14 cellular contexts compared by ENCODE assay signal in genomic region chr2:84980263-84980983, GRCh38. TPM values are rescaled to one million over a fixed set of nuclear protein-coding genes. Genes with fewer than 3 reads are reported as not detected.
DNase-seq lines count a peak whose midpoint lies in the region; ATAC-seq and TF ChIP-seq lines count a peak whose summit lies in the region.
"Had no signal": no experiment of that assay in that cellular context is flagged by ENCODE, and none has a peak within 500 bp of the region (broad histone marks: within the 10 kb centered on the region; RNA-seq: fewer than 3 reads in every experiment).

No MANE protein-coding gene starts in this region.

- H3K4me1 Mint-ChIP-seq in activated CD4-positive, alpha-beta memory T cell treated with anti-CD3 and anti-CD28 coated beads for 36 hours (ENCODE audit: low read depth), result peaks cover 53% of the 10 kb centered on the region
- peaks cover 43% of the 10 kb centered on the region for H3K4me1 Mint-ChIP-seq in activated CD4-positive, alpha-beta memory T cell treated with anti-CD3 and anti-CD28 coated beads, Interleukin-2, amount 10 ng/mL, durations not matched to agents 7 days and 5 days
- H3K4me1 Mint-ChIP-seq in HFFc6 (ENCODE audit: low read depth), result peaks cover 59% of the 10 kb centered on the region
- peaks cover 39% of the 10 kb centered on the region for H3K4me1 Mint-ChIP-seq in activated T-helper 2 cell treated with anti-CD3 and anti-CD28 coated beads, Interferon-gamma antibody, Interleukin-2, Interleukin-4, amounts not matched to agents 10 μg/mL and 5 μg/mL and 100 μg/mL, durations not matched to agents 14 hours and 24 hours and 36 hours (ENCODE audit: low read depth)

- peak overlapping the region; percentile 39 for H3K27ac ChIP-seq in neutrophil
- H3K27ac ChIP-seq: gastrocnemius medialis, SJCRH30, VCaP had no signal

- CTCF ChIA-PET in activated CD4-positive, alpha-beta memory T cell treated with anti-CD3 and anti-CD28 coated beads for 36 hours (lab: Charles Lee), result interaction anchor here (0.6 kb wide), 1 partner anchor 36 kb away, joined by 4 read pairs; no protein-coding TSS in a partner anchor
- CTCF ChIA-PET in activated CD4-positive, alpha-beta memory T cell treated with anti-CD3 and anti-CD28 coated beads, Interleukin-2, amount 10 ng/mL, durations not matched to agents 7 days and 5 days (lab: Charles Lee), result interaction anchor here (0.6 to 2.0 kb wide), 2 partner anchors 11 to 55 kb away, joined by 3 to 4 read pairs; no protein-coding TSS in a partner anchor

- H3K36me3 ChIP-seq in neutrophil, result no peaks in the 10 kb centered on the region
- H3K36me3 ChIP-seq: gastrocnemius medialis had no signal

- intact Hi-C loops in activated CD4-positive, alpha-beta memory T cell treated with anti-CD3 and anti-CD28 coated beads for 36 hours (cut with micrococcal nuclease), result no loop called here
- intact Hi-C loops in activated T-helper 2 cell treated with anti-CD3 and anti-CD28 coated beads, Interferon-gamma antibody, Interleukin-2, Interleukin-4, amounts not matched to agents 10 μg/mL and 5 μg/mL and 100 μg/mL, durations not matched to agents 14 hours and 24 hours and 36 hours (cut with micrococcal nuclease), result no loop called here

- H3K27ac Mint-ChIP-seq in activated CD4-positive, alpha-beta memory T cell treated with anti-CD3 and anti-CD28 coated beads for 36 hours, result peak overlapping the region; percentile 10
- H3K27ac Mint-ChIP-seq in activated CD4-positive, alpha-beta memory T cell treated with anti-CD3 and anti-CD28 coated beads, Interleukin-2, amount 10 ng/mL, durations not matched to agents 7 days and 5 days, result no peak overlapping the region
- peak overlapping the region; percentile 74 for H3K27ac Mint-ChIP-seq in HFFc6
- H3K27ac Mint-ChIP-seq in activated T-helper 2 cell treated with anti-CD3 and anti-CD28 coated beads, Interferon-gamma antibody, Interleukin-2, Interleukin-4, amounts not matched to agents 10 μg/mL and 5 μg/mL and 100 μg/mL, durations not matched to agents 14 hours and 24 hours and 36 hours, result peak overlapping the region; percentile 1

- H3K4me3 ChIP-seq in neutrophil (ENCODE audit: low read depth in 1 of 2, low read length in 1 of 2), result no peak overlapping the region
- H3K4me3 ChIP-seq: gastrocnemius medialis, SJCRH30 had no signal

- no peak for DNase-seq in activated CD4-positive, alpha-beta memory T cell treated with anti-CD3 and anti-CD28 coated beads for 36 hours
- no peak for DNase-seq in activated CD4-positive, alpha-beta memory T cell treated with anti-CD3 and anti-CD28 coated beads, Interleukin-2, amount 10 ng/mL, durations not matched to agents 7 days and 5 days
- no peak for DNase-seq in HFFc6
- no peak for DNase-seq in activated T-helper 2 cell treated with anti-CD3 and anti-CD28 coated beads, Interferon-gamma antibody, Interleukin-2, Interleukin-4, amounts not matched to agents 10 μg/mL and 5 μg/mL and 100 μg/mL, durations not matched to agents 14 hours and 24 hours and 36 hours (ENCODE audit: low spot score)
- DNase-seq: gastrocnemius medialis; islet precursor cell; NCI-H2081 treated with DMSO at 0.1 percent for 48 hours; SJCRH30; stimulated activated CD4-positive, alpha-beta T cell treated with anti-CD3 and anti-CD28 coated beads, Interleukin-2, amount 100 ng/mL, for 48 hours had no signal

- TF ChIP-seq CTCF in HFFc6 (IDR thresholded peaks at IDR 0.05) (no peak), neutrophil (IDR thresholded peaks at IDR 0.05) (no peak)

- ATAC-seq in HG02973 (IDR thresholded peaks at IDR 0.05; ENCODE audit: unreplicated experiment) (no peak), HG03280 (IDR thresholded peaks at IDR 0.05; ENCODE audit: unreplicated experiment) (no peak), HG02610 (IDR thresholded peaks at IDR 0.05; ENCODE audit: unreplicated experiment) (no peak)
- ATAC-seq: gastrocnemius medialis had no signal

- H3K9me3 ChIP-seq in neutrophil, result no peaks in the 10 kb centered on the region
- H3K9me3 ChIP-seq: gastrocnemius medialis, SJCRH30 had no signal

- no peaks in the 10 kb centered on the region for H3K27me3 ChIP-seq in neutrophil
- H3K27me3 ChIP-seq: gastrocnemius medialis, SJCRH30 had no signal

- H3K27me3 Mint-ChIP-seq in activated CD4-positive, alpha-beta memory T cell treated with anti-CD3 and anti-CD28 coated beads for 36 hours, result no peaks in the 10 kb centered on the region
- no peaks in the 10 kb centered on the region for H3K27me3 Mint-ChIP-seq in activated CD4-positive, alpha-beta memory T cell treated with anti-CD3 and anti-CD28 coated beads, Interleukin-2, amount 10 ng/mL, durations not matched to agents 7 days and 5 days
- no peaks in the 10 kb centered on the region for H3K27me3 Mint-ChIP-seq in HFFc6 (ENCODE audit: insufficient read depth)
- no peaks in the 10 kb centered on the region for H3K27me3 Mint-ChIP-seq in activated T-helper 2 cell treated with anti-CD3 and anti-CD28 coated beads, Interferon-gamma antibody, Interleukin-2, Interleukin-4, amounts not matched to agents 10 μg/mL and 5 μg/mL and 100 μg/mL, durations not matched to agents 14 hours and 24 hours and 36 hours (ENCODE audit: low read depth)

- no peak overlapping the region for H3K4me3 Mint-ChIP-seq in activated CD4-positive, alpha-beta memory T cell treated with anti-CD3 and anti-CD28 coated beads for 36 hours
- H3K4me3 Mint-ChIP-seq in activated CD4-positive, alpha-beta memory T cell treated with anti-CD3 and anti-CD28 coated beads, Interleukin-2, amount 10 ng/mL, durations not matched to agents 7 days and 5 days, result no peak overlapping the region
- H3K4me3 Mint-ChIP-seq in HFFc6, result no peak overlapping the region
- no peak overlapping the region for H3K4me3 Mint-ChIP-seq in activated T-helper 2 cell treated with anti-CD3 and anti-CD28 coated beads, Interferon-gamma antibody, Interleukin-2, Interleukin-4, amounts not matched to agents 10 μg/mL and 5 μg/mL and 100 μg/mL, durations not matched to agents 14 hours and 24 hours and 36 hours (ENCODE audit: low read depth)

- no peaks in the 10 kb centered on the region for H3K9me3 Mint-ChIP-seq in activated CD4-positive, alpha-beta memory T cell treated with anti-CD3 and anti-CD28 coated beads for 36 hours
- H3K9me3 Mint-ChIP-seq in activated CD4-positive, alpha-beta memory T cell treated with anti-CD3 and anti-CD28 coated beads, Interleukin-2, amount 10 ng/mL, durations not matched to agents 7 days and 5 days, result no peaks in the 10 kb centered on the region
- H3K9me3 Mint-ChIP-seq in HFFc6, result no peaks in the 10 kb centered on the region
- H3K9me3 Mint-ChIP-seq in activated T-helper 2 cell treated with anti-CD3 and anti-CD28 coated beads, Interferon-gamma antibody, Interleukin-2, Interleukin-4, amounts not matched to agents 10 μg/mL and 5 μg/mL and 100 μg/mL, durations not matched to agents 14 hours and 24 hours and 36 hours, result no peaks in the 10 kb centered on the region

- peaks cover 13% of the 10 kb centered on the region for H3K36me3 Mint-ChIP-seq in activated CD4-positive, alpha-beta memory T cell treated with anti-CD3 and anti-CD28 coated beads for 36 hours
- peaks cover 42% of the 10 kb centered on the region for H3K36me3 Mint-ChIP-seq in activated CD4-positive, alpha-beta memory T cell treated with anti-CD3 and anti-CD28 coated beads, Interleukin-2, amount 10 ng/mL, durations not matched to agents 7 days and 5 days (ENCODE audit: low read depth)
- peaks cover 23% of the 10 kb centered on the region for H3K36me3 Mint-ChIP-seq in HFFc6 (ENCODE audit: low read depth)
- peaks cover 31% of the 10 kb centered on the region for H3K36me3 Mint-ChIP-seq in activated T-helper 2 cell treated with anti-CD3 and anti-CD28 coated beads, Interferon-gamma antibody, Interleukin-2, Interleukin-4, amounts not matched to agents 10 μg/mL and 5 μg/mL and 100 μg/mL, durations not matched to agents 14 hours and 24 hours and 36 hours (ENCODE audit: low read depth)

- POLR2A ChIA-PET in activated CD4-positive, alpha-beta memory T cell treated with anti-CD3 and anti-CD28 coated beads for 36 hours (lab: Charles Lee), result interaction anchor here (0.8 to 0.9 kb wide), 2 partner anchors 9 to 38 kb away, joined by 3 read pairs; no protein-coding TSS in a partner anchor
- POLR2A ChIA-PET in activated CD4-positive, alpha-beta memory T cell treated with anti-CD3 and anti-CD28 coated beads, Interleukin-2, amount 10 ng/mL, durations not matched to agents 7 days and 5 days (lab: Charles Lee), result interaction anchor here (1.0 to 3.1 kb wide), 2 partner anchors 11 to 20 kb away, joined by 3 to 13 read pairs; no protein-coding TSS in a partner anchor

- peaks cover 0 to 3% of the 10 kb centered on the region in 2 experiments for H3K4me1 ChIP-seq in neutrophil (ENCODE audit: control insufficient read depth in 1 of 2, insufficient read depth in 1 of 2, low read depth in 1 of 2, low read length in 1 of 2)
- H3K4me1 ChIP-seq: SJCRH30 had no signal

RNA-seq across cellular contexts. Expression of gene KCMF1, which starts 9.5 kb away (rescaled TPM):
- total RNA-seq in activated CD4-positive, alpha-beta memory T cell treated with anti-CD3 and anti-CD28 coated beads for 36 hours, result 10 to 100 TPM; 90.5 to 94.1 TPM
- 10 to 100 TPM; 87.0 to 92.9 TPM for total RNA-seq in activated CD4-positive, alpha-beta memory T cell treated with anti-CD3 and anti-CD28 coated beads, Interleukin-2, amount 10 ng/mL, durations not matched to agents 7 days and 5 days
- 100 to 1,000 TPM in 4 of 6 experiments, 10 to 100 TPM in 2; 95.7 to 105 (median 101) TPM for total RNA-seq in HFFc6 (2021; fragmentation: NEBNext Ultra II Directional; extraction: Animal tissue kit (Norgen Biotek cat#: 25700))
- 82.6 and 86.3 TPM in 2 replicates for total RNA-seq in activated T-helper 2 cell treated with anti-CD3 and anti-CD28 coated beads, Interferon-gamma antibody, Interleukin-2, Interleukin-4, amounts not matched to agents 10 μg/mL and 5 μg/mL and 100 μg/mL, durations not matched to agents 14 hours and 24 hours and 36 hours
